In the genomic region with DNA sequence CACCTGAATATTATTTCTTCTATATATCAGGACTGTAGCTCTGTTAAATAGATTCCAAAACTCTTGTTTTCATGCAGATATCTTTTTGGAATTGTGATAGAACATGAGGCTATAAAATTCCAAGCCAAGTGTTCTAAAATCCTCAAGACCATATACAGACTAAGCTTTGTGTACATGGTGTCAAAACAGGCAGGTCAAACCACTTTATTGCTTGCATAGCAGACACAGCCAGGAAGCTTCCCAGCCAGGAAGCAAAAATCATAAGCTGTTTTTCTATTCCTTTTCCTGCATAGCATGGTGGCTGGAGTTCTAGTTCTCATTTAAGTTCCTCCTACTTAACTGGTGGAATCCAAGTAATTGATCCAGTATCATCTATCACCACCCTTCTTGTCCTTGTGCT, we compare ENCODE assay signal across 8 cellular contexts.
"Had no signal": no experiment of that assay in that cellular context is flagged by ENCODE, and none has a peak within 500 bp of the region (broad histone marks: within the 10 kb centered on the region; RNA-seq: fewer than 3 reads in every experiment).

No MANE protein-coding gene starts in this region.

- H3K27ac ChIP-seq: GM23248 had no signal

- H3K4me1 ChIP-seq: HAP-1 had no signal

- H3K9me3 ChIP-seq: HAP-1 had no signal

- DNase-seq: GM23248, GOT3, H7, HFFc6, IMR-90, KG1 had no signal

- H3K36me3 ChIP-seq: HAP-1 had no signal

- H3K4me3 ChIP-seq: GM23248, HAP-1, K562 had no signal
